ENCODE assay signal across 1 cellular context in genomic region chr14:36520601-36521525, GRCh38.
TF ChIP-seq lines count a peak whose summit lies in the region.

No MANE protein-coding gene starts in this region.

TF ChIP-seq in HepG2, 621 proteins besides CTCF, POLR2A, EP300 and RAD21 (continued from another document and continues in another):
- TF ChIP-seq NR1H2 (CRISPR knock-in tag; IDR thresholded peaks at IDR 0.05; ENCODE audit: borderline replicate concordance, low read depth) (0 out of 2 replicates have a peak, but pooled peaks have one; percentile 40), HNRNPLL (IDR thresholded peaks at IDR 0.05; ENCODE audit: low read depth, low read length, poor library complexity, severe bottlenecking) (peak; percentile 64), ZNF253 (CRISPR knock-in tag; IDR thresholded peaks at IDR 0.05; ENCODE audit: borderline replicate concordance) (0 out of 2 replicates have a peak, but pooled peaks have one; percentile 21), UBTF (CRISPR knock-in tag; IDR thresholded peaks at IDR 0.05) (peak; percentile 78), ZNF569 (CRISPR knock-in tag; IDR thresholded peaks at IDR 0.05; ENCODE audit: borderline replicate concordance) (no peak), GABPA (IDR thresholded peaks at IDR 0.05; ENCODE audit: low read depth, low read length) (no peak), GABPA (CRISPR knock-in tag; IDR thresholded peaks at IDR 0.05; ENCODE audit: low read depth) (no peak), ZNF577 (CRISPR knock-in tag; IDR thresholded peaks at IDR 0.05; ENCODE audit: borderline replicate concordance, low read depth) (no peak), ZNF75D (CRISPR knock-in tag; IDR thresholded peaks at IDR 0.05; ENCODE audit: borderline replicate concordance) (no peak), TBL1XR1 (IDR thresholded peaks at IDR 0.05; ENCODE audit: borderline replicate concordance, low read length, partially characterized antibody) (no peak), THAP9 (CRISPR knock-in tag; IDR thresholded peaks at IDR 0.05; ENCODE audit: borderline replicate concordance) (no peak; the same call in 1 of the 2 replicates), ZNF609 (CRISPR knock-in tag; IDR thresholded peaks at IDR 0.05; ENCODE audit: borderline replicate concordance) (0 out of 2 replicates have a peak, but pooled peaks have one; percentile 38), GATAD1 (CRISPR knock-in tag; IDR thresholded peaks at IDR 0.05) (0 out of 2 replicates have a peak, but pooled peaks have one; percentile 37), CREB3 (CRISPR knock-in tag; IDR thresholded peaks at IDR 0.05) (no peak), THAP11 (CRISPR knock-in tag; IDR thresholded peaks at IDR 0.05) (peak; percentile 34; the same call in 1 of the 2 replicates), ZNF407 (CRISPR knock-in tag; IDR thresholded peaks at IDR 0.05; ENCODE audit: not compliant biosample characterization) (peak; percentile 51), NFKB2 (CRISPR knock-in tag; IDR thresholded peaks at IDR 0.05; ENCODE audit: borderline replicate concordance) (peak; percentile 39; the same call in 1 of the 2 replicates), U2AF2 (IDR thresholded peaks at IDR 0.05; ENCODE audit: low read depth, low read length) (no peak), SRF (IDR thresholded peaks at IDR 0.05; ENCODE audit: low read depth, low read length) (no peak), ZNF607 (CRISPR knock-in tag; IDR thresholded peaks at IDR 0.05; ENCODE audit: borderline replicate concordance) (0 out of 2 replicates have a peak, but pooled peaks have one; percentile 27), KLF16 (CRISPR knock-in tag; IDR thresholded peaks at IDR 0.05) (peak in 1 of 2 experiments; percentile 35; a peak in 1 of 4 replicates), CEBPB (IDR thresholded peaks at IDR 0.05; ENCODE audit: borderline replicate concordance, low read depth, low read length) (no peak), YEATS4 (CRISPR knock-in tag; IDR thresholded peaks at IDR 0.05; ENCODE audit: borderline replicate concordance) (peak; percentile 8; the same call in 1 of the 2 replicates), ZNF879 (CRISPR knock-in tag; IDR thresholded peaks at IDR 0.05) (0 out of 2 replicates have a peak, but pooled peaks have one; percentile 48), REXO4 (CRISPR knock-in tag; IDR thresholded peaks at IDR 0.05; ENCODE audit: borderline replicate concordance) (no peak), NR3C1 (CRISPR knock-in tag; IDR thresholded peaks at IDR 0.05) (no peak), ZBTB3 (CRISPR knock-in tag; IDR thresholded peaks at IDR 0.05; ENCODE audit: borderline replicate concordance, low read depth) (no peak), ATF5 (CRISPR knock-in tag; IDR thresholded peaks at IDR 0.05; ENCODE audit: low read depth) (0 out of 2 replicates have a peak, but pooled peaks have one; percentile 62), SPEN (CRISPR knock-in tag; IDR thresholded peaks at IDR 0.05; ENCODE audit: low read depth) (0 out of 2 replicates have a peak, but pooled peaks have one; percentile 28), SRSF1 (optimal IDR thresholded peaks at IDR 0.05; ENCODE audit: low read depth, low read length) (peak; percentile 18), ZNF639 (CRISPR knock-in tag; conservative IDR thresholded peaks at IDR 0.05) (no peak; the same call in 1 of the 2 replicates)
